ENCODE assay signal across 6 cellular contexts in genomic region chr2:27407798-27408491, GRCh38. TPM values are rescaled to one million over a fixed set of nuclear protein-coding genes. Genes with fewer than 3 reads are reported as not detected.
DNase-seq lines count a peak whose midpoint lies in the region; ATAC-seq and TF ChIP-seq lines count a peak whose summit lies in the region.

No MANE protein-coding gene starts in this region.

- H3K4me1 ChIP-seq in cardiac muscle cell (ENCODE audit: low read depth) (peaks cover 13% of the 10 kb centered on the region), Panc1 (ENCODE audit: control insufficient read depth, insufficient read depth, low read length) (peaks cover 16% of the 10 kb centered on the region)

- POLR2A ChIA-PET in Panc1 (lab: Charles Lee) = interaction anchor here (0.7 kb wide), 1 partner anchor 80 kb away, joined by 5 read pairs; no protein-coding TSS in a partner anchor

- peak; percentile 65 to 78 for DNase-seq in cardiac muscle cell (ENCODE audit: low read depth in 1 of 2, low spot score in 1 of 2)
- DNase-seq in Right ventricle myocardium inferior (ENCODE audit: missing footprints) = no peak
- DNase-seq in Panc1 (ENCODE audit: low read depth, low spot score) = no peak
- peak; percentile 38 to 71 for DNase-seq in foreskin fibroblast
- DNase-seq in superior temporal gyrus (ENCODE audit: extremely low spot score) = peak; percentile 59
- DNase-seq in stimulated activated CD8-positive, alpha-beta memory T cell treated with anti-CD3 and anti-CD28 coated beads, Interleukin-4, amount 100 ng/mL, for 48 hours = no peak

- in situ Hi-C loops in Panc1 (cut with HindIII; ENCODE audit: low pct_unique_long_range_greater_than_20kb, low sequenced_read_pairs) = no loop called here

- ATAC-seq in Right ventricle myocardium inferior (no peak), Panc1 (no peak)

- no peaks in the 10 kb centered on the region for H3K9me3 ChIP-seq in cardiac muscle cell (ENCODE audit: low read depth)
- H3K9me3 ChIP-seq in Panc1 (ENCODE audit: control insufficient read depth, insufficient read depth, low read depth, low read length) = no peaks in the 10 kb centered on the region

- TSS peak; percentile 88 for BruUV-seq in Panc1 (replicated peaks; lab: Mats Ljungman, UMichigan)

- H3K4me3 ChIP-seq in cardiac muscle cell (peak overlapping the region; percentile 72), Panc1 (ENCODE audit: low read depth in 2 of 2, low read length in 2 of 2) (peak overlapping the region; percentile 93 to 96), foreskin fibroblast (ENCODE audit: low read depth in 1 of 2, low read length in 2 of 2) (peak overlapping the region; percentile 67 to 97)

- H3K27ac ChIP-seq in cardiac muscle cell (peak overlapping the region; percentile 52), Panc1 (ENCODE audit: low read length) (peak overlapping the region; percentile 87)

- H3K27me3 ChIP-seq in cardiac muscle cell (no peaks in the 10 kb centered on the region), Panc1 (ENCODE audit: control insufficient read depth, insufficient read depth, low read length) (no peaks in the 10 kb centered on the region)

- H3K36me3 ChIP-seq in cardiac muscle cell (no peaks in the 10 kb centered on the region), Panc1 (ENCODE audit: control insufficient read depth, insufficient read depth, low read length) (peaks cover 8% of the 10 kb centered on the region)

- TF ChIP-seq CTCF in cardiac muscle cell (IDR thresholded peaks at IDR 0.05; ENCODE audit: low read depth, low read length) (peak; percentile 54), Panc1 (IDR thresholded peaks at IDR 0.05) (peak; percentile 80), foreskin fibroblast (IDR thresholded peaks at IDR 0.05; ENCODE audit: low read depth, low read length) (peak; percentile 43)

- intact Hi-C loops in Right ventricle myocardium inferior (cut with DNase I) (loop anchor here (2.0 to 5.0 kb wide), 5 partner anchors 21 to 79 kb away; partner anchors contain the start of genes EIF2B4, IFT172, NRBP1 and SNX17), Panc1 (cut with micrococcal nuclease; ENCODE audit: unreplicated experiment) (loop anchor here (5.0 kb wide), 1 partner anchor 219 kb away; the partner anchor contains the start of genes CCDC121 and GPN1)

- CTCF ChIA-PET in Panc1 (lab: Charles Lee) = interaction anchor here (0.7 to 1.3 kb wide), 2 partner anchors 48 to 254 kb away, joined by 3 to 4 read pairs; no protein-coding TSS in a partner anchor

RNA-seq across cellular contexts. Expression of gene PPM1G, which starts 1.4 kb away (rescaled TPM):
- 96.2 and 101 TPM in 2 replicates for total RNA-seq in cardiac muscle cell
- polyA plus RNA-seq in cardiac muscle cell = 84.8 and 93.0 TPM in 2 replicates
- 35.6 TPM for total RNA-seq in Right ventricle myocardium inferior
- total RNA-seq in Panc1 (2021; ENCODE audit: unreplicated experiment) = 115 TPM
- polyA plus RNA-seq in Panc1 (2012; ENCODE audit: insufficient read length) = 115 TPM

RNA-seq across cellular contexts. Expression of gene NRBP1, which starts 20.5 kb away (rescaled TPM):
- 82.1 and 122 TPM in 2 replicates for total RNA-seq in cardiac muscle cell
- polyA plus RNA-seq in cardiac muscle cell = 147 and 185 TPM in 2 replicates
- 58.4 TPM for total RNA-seq in Right ventricle myocardium inferior
- 103 TPM for total RNA-seq in Panc1 (2021; ENCODE audit: unreplicated experiment)
- polyA plus RNA-seq in Panc1 (2012; ENCODE audit: insufficient read length) = 98.3 TPM

RNA-seq across cellular contexts. Expression of gene ZNF513, which starts 27.4 kb away (rescaled TPM):
- total RNA-seq in cardiac muscle cell (29.7 and 31.7 TPM in 2 replicates), Right ventricle myocardium inferior (6.8 TPM), Panc1 (2021; ENCODE audit: unreplicated experiment) (25.3 TPM)
- 32.2 and 35.8 TPM in 2 replicates for polyA plus RNA-seq in cardiac muscle cell
- 35.5 TPM for polyA plus RNA-seq in Panc1 (2012; ENCODE audit: insufficient read length)

RNA-seq across cellular contexts. Expression of gene KRTCAP3, which starts 34.2 kb away (rescaled TPM):
- 1.3 and 2.8 TPM in 2 replicates for total RNA-seq in cardiac muscle cell
- 2.0 and 4.9 TPM in 2 replicates for polyA plus RNA-seq in cardiac muscle cell
- 0.60 TPM for total RNA-seq in Right ventricle myocardium inferior
- total RNA-seq in Panc1 (2021; ENCODE audit: unreplicated experiment) = 1.9 TPM
- polyA plus RNA-seq in Panc1 (2012; ENCODE audit: insufficient read length) = 1.9 TPM

RNA-seq across cellular contexts. Expression of gene SNX17, which starts 37.5 kb away (rescaled TPM):
- total RNA-seq in cardiac muscle cell (91.9 and 141 TPM in 2 replicates), Right ventricle myocardium inferior (57.6 TPM), Panc1 (2021; ENCODE audit: unreplicated experiment) (116 TPM)
- polyA plus RNA-seq in cardiac muscle cell = 130 and 135 TPM in 2 replicates
- polyA plus RNA-seq in Panc1 (2012; ENCODE audit: insufficient read length) = 154 TPM

Comparison
In these comparisons a context has a peak if more than half of its experiments do, and no peak if none do; other contexts are left out.
1. DNase-seq: peak in cardiac muscle cell (2 of 2), foreskin fibroblast (2 of 2) and superior temporal gyrus (single experiment); none in Right ventricle myocardium inferior (single experiment), Panc1 (single experiment) and stimulated activated CD8-positive, alpha-beta memory T cell treated with anti-CD3 and anti-CD28 coated beads, Interleukin-4, amount 100 ng/mL, for 48 hours (single experiment).
2. Peak in every context shown above with its lines, with median percentiles within 50 percentile points of each other: H3K4me3 ChIP-seq and CTCF ChIP-seq.